In the genomic region with DNA sequence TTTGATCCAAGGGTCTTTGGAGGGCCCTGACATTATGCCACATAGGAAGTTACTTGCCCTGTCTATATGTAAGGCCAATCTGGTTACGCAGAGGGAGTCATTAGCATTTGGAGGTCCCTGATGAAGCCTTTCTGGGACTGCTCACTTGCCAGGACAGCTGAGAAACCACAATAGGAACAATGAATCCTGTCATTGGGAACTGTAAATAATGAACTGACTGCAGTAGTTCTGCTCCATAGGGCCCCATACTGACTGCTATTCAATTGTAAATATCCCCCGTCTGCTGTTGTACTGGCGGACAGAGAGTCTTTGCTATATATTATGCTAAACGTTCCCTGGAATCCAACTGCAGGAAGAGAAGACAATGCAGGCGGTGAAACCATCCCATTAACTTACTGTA, we compare ENCODE assay signal across 1 cellular context.
TF ChIP-seq lines count a peak whose summit lies in the region.

No MANE protein-coding gene starts in this region.

TF ChIP-seq in WTC11, 78 proteins besides CTCF, POLR2A, EP300 and RAD21 (continued from another document):
- TF ChIP-seq, protein P1, sequence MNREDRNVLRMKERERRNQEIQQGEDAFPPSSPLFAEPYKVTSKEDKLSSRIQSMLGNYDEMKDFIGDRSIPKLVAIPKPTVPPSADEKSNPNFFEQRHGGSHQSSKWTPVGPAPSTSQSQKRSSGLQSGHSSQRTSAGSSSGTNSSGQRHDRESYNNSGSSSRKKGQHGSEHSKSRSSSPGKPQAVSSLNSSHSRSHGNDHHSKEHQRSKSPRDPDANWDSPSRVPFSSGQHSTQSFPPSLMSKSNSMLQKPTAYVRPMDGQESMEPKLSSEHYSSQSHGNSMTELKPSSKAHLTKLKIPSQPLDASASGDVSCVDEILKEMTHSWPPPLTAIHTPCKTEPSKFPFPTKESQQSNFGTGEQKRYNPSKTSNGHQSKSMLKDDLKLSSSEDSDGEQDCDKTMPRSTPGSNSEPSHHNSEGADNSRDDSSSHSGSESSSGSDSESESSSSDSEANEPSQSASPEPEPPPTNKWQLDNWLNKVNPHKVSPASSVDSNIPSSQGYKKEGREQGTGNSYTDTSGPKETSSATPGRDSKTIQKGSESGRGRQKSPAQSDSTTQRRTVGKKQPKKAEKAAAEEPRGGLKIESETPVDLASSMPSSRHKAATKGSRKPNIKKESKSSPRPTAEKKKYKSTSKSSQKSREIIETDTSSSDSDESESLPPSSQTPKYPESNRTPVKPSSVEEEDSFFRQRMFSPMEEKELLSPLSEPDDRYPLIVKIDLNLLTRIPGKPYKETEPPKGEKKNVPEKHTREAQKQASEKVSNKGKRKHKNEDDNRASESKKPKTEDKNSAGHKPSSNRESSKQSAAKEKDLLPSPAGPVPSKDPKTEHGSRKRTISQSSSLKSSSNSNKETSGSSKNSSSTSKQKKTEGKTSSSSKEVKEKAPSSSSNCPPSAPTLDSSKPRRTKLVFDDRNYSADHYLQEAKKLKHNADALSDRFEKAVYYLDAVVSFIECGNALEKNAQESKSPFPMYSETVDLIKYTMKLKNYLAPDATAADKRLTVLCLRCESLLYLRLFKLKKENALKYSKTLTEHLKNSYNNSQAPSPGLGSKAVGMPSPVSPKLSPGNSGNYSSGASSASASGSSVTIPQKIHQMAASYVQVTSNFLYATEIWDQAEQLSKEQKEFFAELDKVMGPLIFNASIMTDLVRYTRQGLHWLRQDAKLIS (CRISPR knock-in tag; IDR thresholded peaks at IDR 0.05; ENCODE audit: borderline replicate concordance): no peak
- TF ChIP-seq ERG (CRISPR knock-in tag; IDR thresholded peaks at IDR 0.05) (no peak), ZNF121 (CRISPR knock-in tag; IDR thresholded peaks at IDR 0.05) (no peak), NR1H2 (CRISPR knock-in tag; IDR thresholded peaks at IDR 0.05) (no peak), GABPB1 (CRISPR knock-in tag; IDR thresholded peaks at IDR 0.05) (no peak), ZNF396 (CRISPR knock-in tag; IDR thresholded peaks at IDR 0.05; ENCODE audit: borderline replicate concordance) (no peak)
- TF ChIP-seq, protein P2, sequence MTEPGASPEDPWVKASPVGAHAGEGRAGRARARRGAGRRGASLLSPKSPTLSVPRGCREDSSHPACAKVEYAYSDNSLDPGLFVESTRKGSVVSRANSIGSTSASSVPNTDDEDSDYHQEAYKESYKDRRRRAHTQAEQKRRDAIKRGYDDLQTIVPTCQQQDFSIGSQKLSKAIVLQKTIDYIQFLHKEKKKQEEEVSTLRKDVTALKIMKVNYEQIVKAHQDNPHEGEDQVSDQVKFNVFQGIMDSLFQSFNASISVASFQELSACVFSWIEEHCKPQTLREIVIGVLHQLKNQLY (CRISPR knock-in tag; IDR thresholded peaks at IDR 0.05): no peak
